Comparison of ENCODE assay signal across 6 cellular contexts in genomic region chr17:76121932-76122383, GRCh38. TPM values are rescaled to one million over a fixed set of nuclear protein-coding genes. Genes with fewer than 3 reads are reported as not detected.
A peak's percentile ranks its signal among the peaks of the same experiment; 100 is the strongest.
DNase-seq lines count a peak whose midpoint lies in the region; ATAC-seq and TF ChIP-seq lines count a peak whose summit lies in the region.

No MANE protein-coding gene starts in this region.

- H3K4me1 Mint-ChIP-seq in activated naive CD8-positive, alpha-beta T cell treated with anti-CD3 and anti-CD28 coated beads, Interleukin-2, amount 50 U/mL, for 24 hours: peaks cover 18% of the 10 kb centered on the region
- H3K4me1 Mint-ChIP-seq in naive B cell: peaks cover 17 to 26% (median 18%) of the 10 kb centered on the region in 3 donors

- peak overlapping the region; percentile 74 for H3K27ac Mint-ChIP-seq in activated naive CD8-positive, alpha-beta T cell treated with anti-CD3 and anti-CD28 coated beads, Interleukin-2, amount 50 U/mL, for 24 hours
- H3K27ac Mint-ChIP-seq in naive B cell: peak overlapping the region in 1 of 6 donors; percentile 65

- peak; percentile 38 for DNase-seq in activated naive CD8-positive, alpha-beta T cell treated with anti-CD3 and anti-CD28 coated beads, Interleukin-2, amount 50 U/mL, for 24 hours
- DNase-seq in naive B cell (no peak), NCI-H2107 (lab: John Stamatoyannopoulos, UW) (no peak), NCI-H748 (lab: John Stamatoyannopoulos, UW; ENCODE audit: unreplicated experiment) (no peak), NCI-H1105 treated with DMSO at 0.1 percent for 48 hours (lab: John Stamatoyannopoulos, UW) (no peak)

- no peaks in the 10 kb centered on the region for H3K9me3 Mint-ChIP-seq in activated naive CD8-positive, alpha-beta T cell treated with anti-CD3 and anti-CD28 coated beads, Interleukin-2, amount 50 U/mL, for 24 hours
- H3K9me3 Mint-ChIP-seq in naive B cell: no peaks in the 10 kb centered on the region

- H3K4me3 ChIP-seq in GM12875 (ENCODE audit: low read depth, low read length): peak overlapping the region; percentile 43

- TF ChIP-seq CTCF in GM12875 (IDR thresholded peaks at IDR 0.05; ENCODE audit: borderline replicate concordance, insufficient read depth, low read depth, low read length): no peak

- no peaks in the 10 kb centered on the region for H3K27me3 Mint-ChIP-seq in activated naive CD8-positive, alpha-beta T cell treated with anti-CD3 and anti-CD28 coated beads, Interleukin-2, amount 50 U/mL, for 24 hours
- H3K27me3 Mint-ChIP-seq in naive B cell: peaks cover 0 to 7% (median 5%) of the 10 kb centered on the region in 3 donors

- H3K4me3 Mint-ChIP-seq in activated naive CD8-positive, alpha-beta T cell treated with anti-CD3 and anti-CD28 coated beads, Interleukin-2, amount 50 U/mL, for 24 hours: no peak overlapping the region
- peak overlapping the region in 5 of 8 donors; percentile 57 to 88 (median 71) for H3K4me3 Mint-ChIP-seq in naive B cell

- no peaks in the 10 kb centered on the region for H3K36me3 Mint-ChIP-seq in activated naive CD8-positive, alpha-beta T cell treated with anti-CD3 and anti-CD28 coated beads, Interleukin-2, amount 50 U/mL, for 24 hours (ENCODE audit: low read depth)
- no peaks in the 10 kb centered on the region for H3K36me3 Mint-ChIP-seq in naive B cell

- ATAC-seq in activated naive CD8-positive, alpha-beta T cell treated with anti-CD3 and anti-CD28 coated beads, Interleukin-2, amount 50 U/mL, for 24 hours: no peak
- ATAC-seq in naive B cell (ENCODE audit: low read depth in 2 of 2): peak; percentile 12 to 13

RNA-seq across cellular contexts. Expression of gene EXOC7, which starts 18.4 kb away (rescaled TPM):
- 10 to 100 TPM; 40.8 to 64.9 (median 54.0) TPM for polyA plus RNA-seq in naive B cell (ENCODE audit: low read depth in 6 of 6)

RNA-seq across cellular contexts. Expression of gene FOXJ1, which starts 19.1 kb away (rescaled TPM):
- not detected for polyA plus RNA-seq in naive B cell (ENCODE audit: low read depth in 6 of 6)

RNA-seq across cellular contexts. Expression of gene ZACN, which starts 43.0 kb away (rescaled TPM):
- polyA plus RNA-seq in naive B cell (ENCODE audit: low read depth in 6 of 6): 1 to 10 TPM in 2 of 6 donors, under 1 TPM in 2, not detected in 2; 0.70 to 1.6 (median 1.1) TPM

RNA-seq across cellular contexts. Expression of gene GALR2, which starts 47.4 kb away (rescaled TPM):
- polyA plus RNA-seq in naive B cell (ENCODE audit: low read depth in 6 of 6): 1 to 10 TPM in 2 of 6 donors, under 1 TPM in 3, not detected in 1; 0.31 to 2.6 (median 0.72) TPM

RNA-seq across cellular contexts. Expression of gene SRP68, which starts 49.6 kb away (rescaled TPM):
- polyA plus RNA-seq in naive B cell (ENCODE audit: low read depth in 6 of 6): 10 to 100 TPM; 31.4 to 68.1 (median 53.0) TPM
